Comparison of ENCODE assay signal across 16 cellular contexts in genomic region chr5:151456321-151456940, GRCh38.
"Had no signal": no experiment of that assay in that cellular context is flagged by ENCODE, and none has a peak within 500 bp of the region (broad histone marks: within the 10 kb centered on the region; RNA-seq: fewer than 3 reads in every experiment).

No MANE protein-coding gene starts in this region.

- H3K4me3 ChIP-seq: coronary artery, ovary, skin epidermis, thyroid gland, vagina had no signal

- H3K36me3 ChIP-seq: ovary, thyroid gland, WERI-Rb-1 had no signal

- H3K9me3 ChIP-seq: ovary, thyroid gland, vagina had no signal

- H3K27me3 ChIP-seq: ovary, thyroid gland, vagina had no signal

- ATAC-seq: activated CD4-positive, alpha-beta T cell treated with anti-CD3 and anti-CD28 coated beads for 36 hours; activated CD8-positive, alpha-beta T cell treated with anti-CD3 and anti-CD28 coated beads, Interleukin-2, amount 10 ng/mL, durations not matched to agents 7 days and 5 days; activated naive CD8-positive, alpha-beta T cell treated with anti-CD3 and anti-CD28 coated beads, Interleukin-2, amount 50 U/mL, for 24 hours had no signal

- H3K4me1 ChIP-seq: thyroid gland had no signal

- DNase-seq: activated CD4-positive, alpha-beta T cell treated with anti-CD3 and anti-CD28 coated beads for 36 hours; activated CD8-positive, alpha-beta memory T cell treated with anti-CD3 and anti-CD28 coated beads, Interleukin-2, amount 50 U/mL, for 48 hours; activated CD8-positive, alpha-beta T cell treated with anti-CD3 and anti-CD28 coated beads, Interleukin-2, amount 10 ng/mL, durations not matched to agents 7 days and 5 days; activated naive CD4-positive, alpha-beta T cell treated with Interleukin-2 at 50 U/mL for 16 hours; activated naive CD8-positive, alpha-beta T cell treated with anti-CD3 and anti-CD28 coated beads, Interleukin-2, amount 50 U/mL, for 24 hours; central memory CD4-positive, alpha-beta T cell; effector CD4-positive, alpha-beta T cell; ovary; T-helper 9 cell; thyroid gland; WERI-Rb-1 had no signal

- H3K27ac ChIP-seq: coronary artery, ovary, skin epidermis, thyroid gland, vagina, WERI-Rb-1 had no signal

- FAIRE-seq: astrocyte, frontal cortex had no signal
